20 cellular contexts compared by ENCODE assay signal in the genomic region with DNA sequence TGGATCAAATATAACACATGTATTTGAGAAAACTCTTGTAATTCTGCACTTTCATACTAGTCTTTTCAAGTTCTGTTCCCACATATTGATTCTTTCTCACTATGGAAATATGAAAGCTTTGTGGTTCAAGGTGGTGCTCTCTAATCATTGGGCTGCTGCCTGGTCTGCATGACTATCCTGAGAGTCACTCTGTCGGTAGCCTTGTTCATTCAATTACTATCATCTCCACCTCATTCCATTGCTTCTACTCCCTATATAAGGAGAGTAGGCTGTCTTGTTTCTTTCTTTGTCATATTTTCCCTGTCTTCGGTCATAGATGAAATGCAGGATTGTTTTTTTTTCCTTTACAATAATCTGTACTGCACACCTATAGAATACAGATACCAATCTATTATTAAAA.
DNase-seq lines count a peak whose midpoint lies in the region; ATAC-seq and TF ChIP-seq lines count a peak whose summit lies in the region.
"Had no signal": no experiment of that assay in that cellular context is flagged by ENCODE, and none has a peak within 500 bp of the region (broad histone marks: within the 10 kb centered on the region; RNA-seq: fewer than 3 reads in every experiment).

No MANE protein-coding gene starts in this region.

- H2BK15ac ChIP-seq in mesenchymal stem cell (ENCODE audit: low read depth, poor library complexity, severe bottlenecking), result no peak overlapping the region

- H3K4me1 ChIP-seq in mesenchymal stem cell (ENCODE audit: control insufficient read depth, insufficient read depth, low read depth, low read length), result peaks cover 3% of the 10 kb centered on the region

- no peak overlapping the region for H4K8ac ChIP-seq in mesenchymal stem cell (ENCODE audit: low read length)

- peaks cover 15% of the 10 kb centered on the region for H3K9me3 Mint-ChIP-seq in WTC11

- ATAC-seq in HG02678 (IDR thresholded peaks at IDR 0.05; ENCODE audit: unreplicated experiment) (no peak), WTC11 (no peak)
- ATAC-seq: activated naive CD4-positive, alpha-beta T cell treated with anti-CD3 and anti-CD28 coated beads, Interleukin-2, amount 50 U/mL, for 72 hours; stimulated activated naive B cell treated with anti-CD40 and anti-IgM and Interleukin-4, amounts not matched to agents 10 μg/mL and 1 μg/mL and 100 μg/mL, for 72 hours had no signal

- H3K27me3 ChIP-seq in MG63 (no peaks in the 10 kb centered on the region), mesenchymal stem cell (ENCODE audit: control insufficient read depth in 1 of 2, insufficient read depth in 1 of 2, low read length in 2 of 2) (no peaks in the 10 kb centered on the region)

- H3K79me1 ChIP-seq in mesenchymal stem cell (replicated peaks; ENCODE audit: low read length, poor library complexity, severe bottlenecking), result no peaks in the 10 kb centered on the region

- no peaks in the 10 kb centered on the region for H3K27me3 Mint-ChIP-seq in WTC11 (ENCODE audit: low read depth)
- H3K27me3 Mint-ChIP-seq: activated B cell treated with CpG ODN at 0.5 μM for 24 hours; stimulated activated naive B cell treated with anti-CD40 and anti-IgM and Interleukin-4, amounts not matched to agents 10 μg/mL and 1 μg/mL and 100 μg/mL, for 72 hours had no signal

- no peak overlapping the region for H2BK12ac ChIP-seq in mesenchymal stem cell (ENCODE audit: low read length in 2 of 2)

- peaks cover 8% of the 10 kb centered on the region for H3K36me3 Mint-ChIP-seq in WTC11
- H3K36me3 Mint-ChIP-seq: IgD-negative memory B cell; immature natural killer cell; stimulated activated naive B cell treated with anti-CD40 and anti-IgM and Interleukin-4, amounts not matched to agents 10 μg/mL and 1 μg/mL and 100 μg/mL, for 72 hours had no signal

- TF ChIP-seq CTCF in astrocyte of the spinal cord (IDR thresholded peaks at IDR 0.05; ENCODE audit: low read depth, low read length) (no peak), WTC11 (IDR thresholded peaks at IDR 0.05) (no peak)

- no peak overlapping the region for H3K23ac ChIP-seq in mesenchymal stem cell (ENCODE audit: low read length in 2 of 2)

- H3K36me3 ChIP-seq in MG63 (peaks cover 15% of the 10 kb centered on the region), mesenchymal stem cell (ENCODE audit: control insufficient read depth in 1 of 2, insufficient read depth in 2 of 2, low read depth in 1 of 2, low read length in 2 of 2) (no peaks in the 10 kb centered on the region)

- H2BK5ac ChIP-seq in mesenchymal stem cell (ENCODE audit: low read depth, low read length, poor library complexity, severe bottlenecking), result peak overlapping the region; percentile 81

- H2AFZ ChIP-seq in mesenchymal stem cell (ENCODE audit: low read depth, low read length), result no peak overlapping the region

- no peak overlapping the region for H3K27ac Mint-ChIP-seq in WTC11
- H3K27ac Mint-ChIP-seq: activated B cell treated with CpG ODN at 0.5 μM for 24 hours; activated naive CD4-positive, alpha-beta T cell treated with anti-CD3 and anti-CD28 coated beads, Interleukin-2, amount 50 U/mL, for 72 hours; stimulated activated naive B cell treated with anti-CD40 and anti-IgM and Interleukin-4, amounts not matched to agents 10 μg/mL and 1 μg/mL and 100 μg/mL, for 72 hours had no signal

- no peak overlapping the region for H3K4ac ChIP-seq in mesenchymal stem cell (ENCODE audit: low read depth in 1 of 2, low read length in 2 of 2)

- H3K4me1 Mint-ChIP-seq in WTC11, result peaks cover 6% of the 10 kb centered on the region
- H3K4me1 Mint-ChIP-seq: activated B cell treated with CpG ODN at 0.5 μM for 24 hours; IgD-negative memory B cell; stimulated activated naive B cell treated with anti-CD40 and anti-IgM and Interleukin-4, amounts not matched to agents 10 μg/mL and 1 μg/mL and 100 μg/mL, for 72 hours had no signal

- POLR2A ChIA-PET in WTC11 (lab: Charles Lee), result no interaction called here

- H3K18ac ChIP-seq in mesenchymal stem cell (ENCODE audit: low read depth in 1 of 2, low read length in 2 of 2), result no peak overlapping the region

- H2AK5ac ChIP-seq in mesenchymal stem cell (ENCODE audit: low read length, severe bottlenecking), result no peak overlapping the region

- DNase-seq in Caki2 (ENCODE audit: low read depth) (peak; percentile 56), MG63 (peak; percentile 78), astrocyte of the spinal cord (ENCODE audit: low read depth, low spot score) (peak; percentile 92), mesenchymal stem cell (no peak), NCI-H2107 treated with DMSO at 0.1 percent for 48 hours (lab: John Stamatoyannopoulos, UW; ENCODE audit: unreplicated experiment) (no peak), activated gamma-delta T cell treated with Interleukin-2 at 50 U/mL for 16 hours (no peak), WTC11 (ENCODE audit: low spot score) (no peak)
- DNase-seq: activated B cell treated with CpG ODN at 0.5 μM for 24 hours; activated CD8-positive, alpha-beta memory T cell treated with anti-CD3 and anti-CD28 coated beads, Interleukin-2, amount 50 U/mL, for 48 hours; GF-D8; immature natural killer cell; NCI-H1694; NCI-H526 treated with DMSO at 0.1 percent for 48 hours; SIG-M5; stimulated activated CD4-positive, alpha-beta T cell treated with anti-CD3 and anti-CD28 coated beads, Interleukin-4, amount 100 ng/mL, for 24 hours; stimulated activated naive B cell treated with anti-CD40 and anti-IgM and Interleukin-4, amounts not matched to agents 10 μg/mL and 1 μg/mL and 100 μg/mL, for 72 hours had no signal

- H3K9me3 ChIP-seq in MG63 (peaks cover 21% of the 10 kb centered on the region), mesenchymal stem cell (ENCODE audit: control insufficient read depth, low read length) (peaks cover 22% of the 10 kb centered on the region)

- no peak overlapping the region for H3K4me2 ChIP-seq in mesenchymal stem cell (ENCODE audit: low read length, poor library complexity, severe bottlenecking)

- no peak overlapping the region for H3K4me3 ChIP-seq in MG63
- H3K4me3 ChIP-seq in astrocyte of the spinal cord (ENCODE audit: low read depth, low read length), result no peak overlapping the region
- H3K4me3 ChIP-seq in mesenchymal stem cell (ENCODE audit: insufficient read depth in 1 of 2, low read depth in 1 of 2, low read length in 2 of 2), result no peak overlapping the region

- no peak overlapping the region for H4K91ac ChIP-seq in mesenchymal stem cell (ENCODE audit: low read length)

- H2BK120ac ChIP-seq in mesenchymal stem cell (ENCODE audit: low read depth, low read length), result no peak overlapping the region

- H3K4me3 Mint-ChIP-seq in WTC11, result no peak overlapping the region
- H3K4me3 Mint-ChIP-seq: activated B cell treated with CpG ODN at 0.5 μM for 24 hours; IgD-negative memory B cell; immature natural killer cell; stimulated activated naive B cell treated with anti-CD40 and anti-IgM and Interleukin-4, amounts not matched to agents 10 μg/mL and 1 μg/mL and 100 μg/mL, for 72 hours had no signal

- WGBS in mesenchymal stem cell, result no CpG with 5 or more reads among the region's 2 CpGs

- H3K27ac ChIP-seq in mesenchymal stem cell (ENCODE audit: low read length, poor library complexity, severe bottlenecking), result peak overlapping the region; percentile 92
- H3K27ac ChIP-seq: C4-2B had no signal

- no peak overlapping the region for H3K14ac ChIP-seq in mesenchymal stem cell (ENCODE audit: low read length in 2 of 2)

- CTCF ChIA-PET in WTC11 (lab: Charles Lee), result no interaction called here

- in situ Hi-C loops in Caki2 (cut with HindIII; ENCODE audit: low pct_unique_long_range_greater_than_20kb, low sequenced_read_pairs), result no loop called here
- in situ Hi-C loops in astrocyte of the spinal cord (cut with HindIII; ENCODE audit: low sequenced_read_pairs), result no loop called here

- H3K9ac ChIP-seq in mesenchymal stem cell (ENCODE audit: low read length), result no peak overlapping the region

TF ChIP-seq in WTC11, 78 proteins besides CTCF, POLR2A, EP300 and RAD21:
- TF ChIP-seq CREM (CRISPR knock-in tag; IDR thresholded peaks at IDR 0.05) (no peak), RELA (CRISPR knock-in tag; IDR thresholded peaks at IDR 0.05; ENCODE audit: borderline replicate concordance) (no peak), AFF4 (CRISPR knock-in tag; IDR thresholded peaks at IDR 0.05; ENCODE audit: borderline replicate concordance) (no peak), ZNF671 (CRISPR knock-in tag; IDR thresholded peaks at IDR 0.05) (no peak)

Comparison
In these comparisons a context has a peak if more than half of its experiments do, and no peak if none do; other contexts are left out.
1. DNase-seq: peak in Caki2 (single experiment), MG63 (single experiment) and astrocyte of the spinal cord (single experiment); none in mesenchymal stem cell (single experiment), NCI-H2107 treated with DMSO at 0.1 percent for 48 hours (single experiment), activated gamma-delta T cell treated with Interleukin-2 at 50 U/mL for 16 hours (single experiment) and WTC11 (single experiment).